In genomic region chr11:1372660-1373059, GRCh38 we compare ENCODE assay signal across 3 cellular contexts.
A peak's percentile ranks its signal among the peaks of the same experiment; 100 is the strongest.
TF ChIP-seq lines count a peak whose summit lies in the region.

No MANE protein-coding gene starts in this region.

TF ChIP-seq in HepG2, 621 proteins besides CTCF, POLR2A, EP300 and RAD21 (continues in another document):
- TF ChIP-seq NR2F6 (IDR thresholded peaks at IDR 0.05), result peak; percentile 65
- peak; percentile 56; the same call in 1 of the 2 replicates for TF ChIP-seq NR2F6 (CRISPR knock-in tag; IDR thresholded peaks at IDR 0.05)
- TF ChIP-seq XRCC5 (optimal IDR thresholded peaks at IDR 0.05; ENCODE audit: low read length), result no peak
- TF ChIP-seq IRF9 (CRISPR knock-in tag; IDR thresholded peaks at IDR 0.05; ENCODE audit: borderline replicate concordance), result no peak
- TF ChIP-seq, protein P1, sequence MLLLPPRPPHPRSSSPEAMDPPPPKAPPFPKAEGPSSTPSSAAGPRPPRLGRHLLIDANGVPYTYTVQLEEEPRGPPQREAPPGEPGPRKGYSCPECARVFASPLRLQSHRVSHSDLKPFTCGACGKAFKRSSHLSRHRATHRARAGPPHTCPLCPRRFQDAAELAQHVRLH (CRISPR knock-in tag; IDR thresholded peaks at IDR 0.05; ENCODE audit: borderline replicate concordance, low read depth), result no peak
- TF ChIP-seq, protein P2, sequence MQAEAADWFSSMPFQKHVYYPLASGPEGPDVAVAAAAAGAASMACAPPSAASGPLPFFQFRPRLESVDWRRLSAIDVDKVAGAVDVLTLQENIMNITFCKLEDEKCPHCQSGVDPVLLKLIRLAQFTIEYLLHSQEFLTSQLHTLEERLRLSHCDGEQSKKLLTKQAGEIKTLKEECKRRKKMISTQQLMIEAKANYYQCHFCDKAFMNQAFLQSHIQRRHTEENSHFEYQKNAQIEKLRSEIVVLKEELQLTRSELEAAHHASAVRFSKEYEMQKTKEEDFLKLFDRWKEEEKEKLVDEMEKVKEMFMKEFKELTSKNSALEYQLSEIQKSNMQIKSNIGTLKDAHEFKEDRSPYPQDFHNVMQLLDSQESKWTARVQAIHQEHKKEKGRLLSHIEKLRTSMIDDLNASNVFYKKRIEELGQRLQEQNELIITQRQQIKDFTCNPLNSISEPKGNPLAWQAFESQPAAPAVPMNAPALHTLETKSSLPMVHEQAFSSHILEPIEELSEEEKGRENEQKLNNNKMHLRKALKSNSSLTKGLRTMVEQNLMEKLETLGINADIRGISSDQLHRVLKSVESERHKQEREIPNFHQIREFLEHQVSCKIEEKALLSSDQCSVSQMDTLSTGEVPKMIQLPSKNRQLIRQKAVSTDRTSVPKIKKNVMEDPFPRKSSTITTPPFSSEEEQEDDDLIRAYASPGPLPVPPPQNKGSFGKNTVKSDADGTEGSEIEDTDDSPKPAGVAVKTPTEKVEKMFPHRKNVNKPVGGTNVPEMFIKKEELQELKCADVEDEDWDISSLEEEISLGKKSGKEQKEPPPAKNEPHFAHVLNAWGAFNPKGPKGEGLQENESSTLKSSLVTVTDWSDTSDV (CRISPR knock-in tag; IDR thresholded peaks at IDR 0.05), result no peak
- TF ChIP-seq ZNF749 (CRISPR knock-in tag; IDR thresholded peaks at IDR 0.05; ENCODE audit: borderline replicate concordance), result no peak
- no peak for TF ChIP-seq PTBP1 (IDR thresholded peaks at IDR 0.05; ENCODE audit: low read depth, low read length, poor library complexity, severe bottlenecking)
- peak; percentile 83 for TF ChIP-seq RARA (CRISPR knock-in tag; IDR thresholded peaks at IDR 0.05)
- TF ChIP-seq, protein P3, sequence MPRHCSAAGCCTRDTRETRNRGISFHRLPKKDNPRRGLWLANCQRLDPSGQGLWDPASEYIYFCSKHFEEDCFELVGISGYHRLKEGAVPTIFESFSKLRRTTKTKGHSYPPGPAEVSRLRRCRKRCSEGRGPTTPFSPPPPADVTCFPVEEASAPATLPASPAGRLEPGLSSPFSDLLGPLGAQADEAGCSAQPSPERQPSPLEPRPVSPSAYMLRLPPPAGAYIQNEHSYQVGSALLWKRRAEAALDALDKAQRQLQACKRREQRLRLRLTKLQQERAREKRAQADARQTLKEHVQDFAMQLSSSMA (CRISPR knock-in tag; IDR thresholded peaks at IDR 0.05), result no peak
- TF ChIP-seq ZNF598 (CRISPR knock-in tag; IDR thresholded peaks at IDR 0.05; ENCODE audit: borderline replicate concordance), result no peak
- TF ChIP-seq AHR (CRISPR knock-in tag; IDR thresholded peaks at IDR 0.05), result no peak
- TF ChIP-seq SIX4 (CRISPR knock-in tag; IDR thresholded peaks at IDR 0.05), result no peak
- TF ChIP-seq ATF3 (CRISPR knock-in tag; IDR thresholded peaks at IDR 0.05), result no peak
- TF ChIP-seq CEBPG (CRISPR knock-in tag; IDR thresholded peaks at IDR 0.05), result no peak
- TF ChIP-seq RXRA (CRISPR knock-in tag; IDR thresholded peaks at IDR 0.05), result peak; percentile 55; the same call in 1 of the 2 replicates
- peak; percentile 77 for TF ChIP-seq NR2F1 (CRISPR knock-in tag; IDR thresholded peaks at IDR 0.05)
- TF ChIP-seq GATAD2A (CRISPR knock-in tag; IDR thresholded peaks at IDR 0.05), result no peak

TF ChIP-seq in IMR-90, 13 proteins besides CTCF, POLR2A, EP300 and RAD21:
- no peak for TF ChIP-seq NFE2L2 (IDR thresholded peaks at IDR 0.05; ENCODE audit: low read depth, low read length)
- no peak for TF ChIP-seq RCOR1 (IDR thresholded peaks at IDR 0.05; ENCODE audit: insufficient replicate concordance, low read length)
- TF ChIP-seq BHLHE40 (IDR thresholded peaks at IDR 0.05; ENCODE audit: low read depth, low read length), result no peak
- no peak for TF ChIP-seq SMC3 (IDR thresholded peaks at IDR 0.05; ENCODE audit: low read depth, low read length)
- TF ChIP-seq ELK1 (IDR thresholded peaks at IDR 0.05; ENCODE audit: borderline replicate concordance, low read depth, low read length), result no peak
- TF ChIP-seq MAZ (IDR thresholded peaks at IDR 0.05; ENCODE audit: borderline replicate concordance, low read depth, low read length), result no peak
- no peak for TF ChIP-seq CEBPB (IDR thresholded peaks at IDR 0.05; ENCODE audit: low read depth, low read length)
- TF ChIP-seq MAFK (IDR thresholded peaks at IDR 0.05; ENCODE audit: low read depth, low read length), result no peak
- TF ChIP-seq RFX5 (IDR thresholded peaks at IDR 0.05; ENCODE audit: low read depth, low read length), result no peak
- TF ChIP-seq FOS (IDR thresholded peaks at IDR 0.05; ENCODE audit: low read depth, low read length), result no peak
- no peak for TF ChIP-seq MXI1 (IDR thresholded peaks at IDR 0.05; ENCODE audit: borderline replicate concordance, low read depth, low read length)
- TF ChIP-seq, protein P4, sequence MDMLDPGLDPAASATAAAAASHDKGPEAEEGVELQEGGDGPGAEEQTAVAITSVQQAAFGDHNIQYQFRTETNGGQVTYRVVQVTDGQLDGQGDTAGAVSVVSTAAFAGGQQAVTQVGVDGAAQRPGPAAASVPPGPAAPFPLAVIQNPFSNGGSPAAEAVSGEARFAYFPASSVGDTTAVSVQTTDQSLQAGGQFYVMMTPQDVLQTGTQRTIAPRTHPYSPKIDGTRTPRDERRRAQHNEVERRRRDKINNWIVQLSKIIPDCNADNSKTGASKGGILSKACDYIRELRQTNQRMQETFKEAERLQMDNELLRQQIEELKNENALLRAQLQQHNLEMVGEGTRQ (IDR thresholded peaks at IDR 0.05; ENCODE audit: low read depth, low read length), result no peak

TF ChIP-seq in K562, 482 proteins besides CTCF, POLR2A, EP300 and RAD21:
- TF ChIP-seq ATF3 (IDR thresholded peaks at IDR 0.05), result peak; percentile 39; the same call in 1 of the 2 replicates
- TF ChIP-seq ATF3 (CRISPR knock-in tag; conservative IDR thresholded peaks at IDR 0.05), result no peak
- TF ChIP-seq PATZ1 (CRISPR knock-in tag; IDR thresholded peaks at IDR 0.05; ENCODE audit: borderline replicate concordance), result no peak
- TF ChIP-seq, protein P5, sequence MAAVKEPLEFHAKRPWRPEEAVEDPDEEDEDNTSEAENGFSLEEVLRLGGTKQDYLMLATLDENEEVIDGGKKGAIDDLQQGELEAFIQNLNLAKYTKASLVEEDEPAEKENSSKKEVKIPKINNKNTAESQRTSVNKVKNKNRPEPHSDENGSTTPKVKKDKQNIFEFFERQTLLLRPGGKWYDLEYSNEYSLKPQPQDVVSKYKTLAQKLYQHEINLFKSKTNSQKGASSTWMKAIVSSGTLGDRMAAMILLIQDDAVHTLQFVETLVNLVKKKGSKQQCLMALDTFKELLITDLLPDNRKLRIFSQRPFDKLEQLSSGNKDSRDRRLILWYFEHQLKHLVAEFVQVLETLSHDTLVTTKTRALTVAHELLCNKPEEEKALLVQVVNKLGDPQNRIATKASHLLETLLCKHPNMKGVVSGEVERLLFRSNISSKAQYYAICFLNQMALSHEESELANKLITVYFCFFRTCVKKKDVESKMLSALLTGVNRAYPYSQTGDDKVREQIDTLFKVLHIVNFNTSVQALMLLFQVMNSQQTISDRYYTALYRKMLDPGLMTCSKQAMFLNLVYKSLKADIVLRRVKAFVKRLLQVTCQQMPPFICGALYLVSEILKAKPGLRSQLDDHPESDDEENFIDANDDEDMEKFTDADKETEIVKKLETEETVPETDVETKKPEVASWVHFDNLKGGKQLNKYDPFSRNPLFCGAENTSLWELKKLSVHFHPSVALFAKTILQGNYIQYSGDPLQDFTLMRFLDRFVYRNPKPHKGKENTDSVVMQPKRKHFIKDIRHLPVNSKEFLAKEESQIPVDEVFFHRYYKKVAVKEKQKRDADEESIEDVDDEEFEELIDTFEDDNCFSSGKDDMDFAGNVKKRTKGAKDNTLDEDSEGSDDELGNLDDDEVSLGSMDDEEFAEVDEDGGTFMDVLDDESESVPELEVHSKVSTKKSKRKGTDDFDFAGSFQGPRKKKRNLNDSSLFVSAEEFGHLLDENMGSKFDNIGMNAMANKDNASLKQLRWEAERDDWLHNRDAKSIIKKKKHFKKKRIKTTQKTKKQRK (IDR thresholded peaks at IDR 0.05; ENCODE audit: borderline replicate concordance, low read depth, low read length), result no peak
- peak; percentile 79 for TF ChIP-seq ESRRA (IDR thresholded peaks at IDR 0.05; ENCODE audit: borderline replicate concordance, low read depth)
- TF ChIP-seq TEAD1 (CRISPR knock-in tag; IDR thresholded peaks at IDR 0.05), result no peak
- TF ChIP-seq MECOM (CRISPR knock-in tag; IDR thresholded peaks at IDR 0.05), result no peak
- TF ChIP-seq ARID3A (IDR thresholded peaks at IDR 0.05; ENCODE audit: borderline replicate concordance, low read depth, low read length), result no peak
- TF ChIP-seq ZNF253 (CRISPR knock-in tag; conservative IDR thresholded peaks at IDR 0.05), result no peak
- no peak for TF ChIP-seq DEAF1 (CRISPR knock-in tag; IDR thresholded peaks at IDR 0.05)
- TF ChIP-seq FOSL1 (tag; conservative IDR thresholded peaks at IDR 0.05), result peak; percentile 50
- peak; percentile 45 for TF ChIP-seq JUND (IDR thresholded peaks at IDR 0.05; ENCODE audit: borderline replicate concordance, low read depth, low read length)
- no peak for TF ChIP-seq JUND (tag; IDR thresholded peaks at IDR 0.05; ENCODE audit: borderline replicate concordance, low read depth, low read length)
- TF ChIP-seq CXXC5 (CRISPR knock-in tag; IDR thresholded peaks at IDR 0.05), result no peak
- no peak for TF ChIP-seq ZNF436 (CRISPR knock-in tag; IDR thresholded peaks at IDR 0.05)
- TF ChIP-seq POU5F1 (IDR thresholded peaks at IDR 0.05; ENCODE audit: borderline replicate concordance, low read depth, low read length, partially characterized antibody), result no peak
- no peak for TF ChIP-seq TCFL5 (CRISPR knock-in tag; conservative IDR thresholded peaks at IDR 0.05)
- no peak for TF ChIP-seq ZNF780A (CRISPR knock-in tag; IDR thresholded peaks at IDR 0.05)
- TF ChIP-seq SLC30A9 (CRISPR knock-in tag; IDR thresholded peaks at IDR 0.05), result no peak
- no peak for TF ChIP-seq RBM14 (IDR thresholded peaks at IDR 0.05; ENCODE audit: borderline replicate concordance, insufficient read depth, low read depth, low read length)
- TF ChIP-seq ZNF212 (CRISPR knock-in tag; IDR thresholded peaks at IDR 0.05), result no peak
